Comparison of ENCODE assay signal across 1 cellular context in genomic region chr6:35381132-35381531, GRCh38.
TF ChIP-seq lines count a peak whose summit lies in the region.

No MANE protein-coding gene starts in this region.

TF ChIP-seq in SK-N-SH, 30 proteins besides CTCF, POLR2A, EP300 and RAD21 (continued from another document):
- TF ChIP-seq NRF1 (IDR thresholded peaks at IDR 0.05; ENCODE audit: low read depth, low read length) (no peak), ZBTB33 (IDR thresholded peaks at IDR 0.05; ENCODE audit: borderline replicate concordance, low read depth) (no peak), MEF2A (IDR thresholded peaks at IDR 0.05; ENCODE audit: borderline replicate concordance, low read depth) (no peak), SMC3 (IDR thresholded peaks at IDR 0.05; ENCODE audit: low read depth, low read length) (no peak), NFIC (IDR thresholded peaks at IDR 0.05; ENCODE audit: borderline replicate concordance) (no peak), SIN3A (IDR thresholded peaks at IDR 0.05; ENCODE audit: borderline replicate concordance, low read depth, low read length) (no peak), RXRA (IDR thresholded peaks at IDR 0.05; ENCODE audit: borderline replicate concordance, low read depth) (no peak), FOSL2 (IDR thresholded peaks at IDR 0.05; ENCODE audit: borderline replicate concordance, low read depth) (0 out of 2 replicates have a peak, but pooled peaks have one; percentile 10), YY1 (IDR thresholded peaks at IDR 0.05; ENCODE audit: low read depth) (no peak)
